In genomic region chr2:44965684-44966083, GRCh38 we compare ENCODE assay signal across 17 cellular contexts. TPM values are rescaled to one million over a fixed set of nuclear protein-coding genes. Genes with fewer than 3 reads are reported as not detected.
"Had no signal": no experiment of that assay in that cellular context is flagged by ENCODE, and none has a peak within 500 bp of the region (broad histone marks: within the 10 kb centered on the region; RNA-seq: fewer than 3 reads in every experiment).

No MANE protein-coding gene starts in this region.

- H3K4me3 ChIP-seq: sigmoid colon, testis had no signal

- H3K27ac ChIP-seq: epithelial cell of prostate, sigmoid colon, testis had no signal

- H3K9me3 ChIP-seq: sigmoid colon, testis had no signal

- H3K4me1 ChIP-seq: sigmoid colon, testis had no signal

- DNase-seq: activated CD4-positive, alpha-beta T cell treated with anti-CD3 and anti-CD28 coated beads, Interleukin-2, amount 10 ng/mL, durations not matched to agents 24 days and 14 days; activated naive CD4-positive, alpha-beta T cell treated with Interleukin-2 at 50 U/mL for 16 hours; activated naive CD8-positive, alpha-beta T cell treated with anti-CD3 and anti-CD28 coated beads, Interleukin-2, amount 50 U/mL, for 24 hours; central memory CD4-positive, alpha-beta T cell; effector memory CD4-positive, alpha-beta T cell; left colon; natural killer cell; sigmoid colon; stimulated activated CD4-positive, alpha-beta T cell treated with anti-CD3 and anti-CD28 coated beads, Interleukin-4, amount 100 ng/mL, for 1 hour; stimulated activated CD8-positive, alpha-beta memory T cell treated with anti-CD3 and anti-CD28 coated beads, Interleukin-4, amount 100 ng/mL, for 48 hours; T-cell; testis had no signal

- ATAC-seq: activated naive CD8-positive, alpha-beta T cell treated with anti-CD3 and anti-CD28 coated beads, Interleukin-2, amount 50 U/mL, for 24 hours; left colon; natural killer cell; T-cell had no signal

- H3K27me3 ChIP-seq: testis had no signal

- H3K36me3 ChIP-seq: sigmoid colon had no signal

RNA-seq across cellular contexts. Expression of gene SIX3, which starts 24.2 kb away (rescaled TPM):
- total RNA-seq: activated CD4-positive, alpha-beta T cell treated with anti-CD3 and anti-CD28 coated beads, Interleukin-2, amount 10 ng/mL, durations not matched to agents 24 days and 14 days; left colon; mucosa of gallbladder; osteocyte; pulmonary artery endothelial cell; sigmoid colon; ureter had no signal
- polyA plus RNA-seq: sigmoid colon had no signal

RNA-seq across cellular contexts. Expression of gene SIX2, which starts 43.6 kb away (rescaled TPM):
- total RNA-seq: activated CD4-positive, alpha-beta T cell treated with anti-CD3 and anti-CD28 coated beads, Interleukin-2, amount 10 ng/mL, durations not matched to agents 24 days and 14 days; left colon; mucosa of gallbladder; natural killer cell; T-cell had no signal
